ENCODE assay signal across 13 cellular contexts in the genomic region with DNA sequence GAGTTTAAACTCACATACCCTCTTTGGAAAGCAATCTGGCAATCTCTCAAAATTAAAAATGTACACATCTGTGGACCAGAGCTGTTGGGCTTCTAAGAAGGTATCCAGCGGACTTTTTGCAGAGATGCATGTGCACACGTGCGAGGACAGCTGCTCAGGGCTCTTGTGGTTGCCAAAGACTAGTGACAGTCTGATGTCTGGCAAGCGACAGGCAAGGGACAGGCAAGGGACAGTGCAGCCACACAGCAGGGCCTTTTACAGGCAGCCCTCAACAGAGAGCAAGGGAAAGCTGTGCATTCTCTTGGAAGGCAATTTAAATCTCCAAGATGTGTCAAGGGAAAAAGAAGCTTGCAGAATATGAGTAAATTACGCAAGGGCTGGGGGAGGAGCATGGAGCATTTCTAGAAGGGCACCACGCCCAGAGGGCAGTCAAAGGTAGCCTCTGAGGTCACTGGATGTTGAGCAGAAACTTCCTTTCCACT. TPM values are rescaled to one million over a fixed set of nuclear protein-coding genes. Genes with fewer than 3 reads are reported as not detected.
DNase-seq lines count a peak whose midpoint lies in the region; ATAC-seq, FAIRE-seq and TF ChIP-seq lines count a peak whose summit lies in the region.
"Had no signal": no experiment of that assay in that cellular context is flagged by ENCODE, and none has a peak within 500 bp of the region (broad histone marks: within the 10 kb centered on the region; RNA-seq: fewer than 3 reads in every experiment).

No MANE protein-coding gene starts in this region.

- H3K27me3 Mint-ChIP-seq in CD8-positive, alpha-beta memory T cell: peaks cover 7 to 17% of the 10 kb centered on the region in 2 donors
- no peaks in the 10 kb centered on the region for H3K27me3 Mint-ChIP-seq in activated CD8-positive, alpha-beta T cell treated with anti-CD3 and anti-CD28 coated beads for 36 hours

- H3K36me3 Mint-ChIP-seq in CD8-positive, alpha-beta memory T cell: no peaks in the 10 kb centered on the region
- H3K36me3 Mint-ChIP-seq in activated CD8-positive, alpha-beta T cell treated with anti-CD3 and anti-CD28 coated beads for 36 hours (ENCODE audit: low read depth): no peaks in the 10 kb centered on the region
- H3K36me3 Mint-ChIP-seq: activated naive CD4-positive, alpha-beta T cell treated with anti-CD3 and anti-CD28 coated beads, Interleukin-2, amount 10 ng/mL, durations not matched to agents 7 days and 5 days had no signal

- H3K4me2 ChIP-seq in smooth muscle cell: peak overlapping the region; percentile 77

- POLR2A ChIA-PET in CD8-positive, alpha-beta memory T cell (lab: Charles Lee): no interaction called here
- POLR2A ChIA-PET in activated CD8-positive, alpha-beta T cell treated with anti-CD3 and anti-CD28 coated beads for 36 hours (lab: Charles Lee): no interaction called here

- H3K27me3 ChIP-seq in right cardiac atrium (ENCODE audit: control insufficient read depth, insufficient read depth) (no peaks in the 10 kb centered on the region), smooth muscle cell (ENCODE audit: low read depth) (no peaks in the 10 kb centered on the region)
- no peaks in the 10 kb centered on the region for H3K27me3 ChIP-seq in CD8-positive, alpha-beta memory T cell (ENCODE audit: insufficient read depth, low read length, poor library complexity, severe bottlenecking)

- peaks cover 22% of the 10 kb centered on the region for H3F3A ChIP-seq in smooth muscle cell (ENCODE audit: low read depth)

- H2AFZ ChIP-seq in smooth muscle cell (ENCODE audit: low read depth): no peak overlapping the region

- H3K4me3 Mint-ChIP-seq in CD8-positive, alpha-beta memory T cell: peak overlapping the region in 1 of 7 donors; percentile 11
- H3K4me3 Mint-ChIP-seq in activated CD8-positive, alpha-beta T cell treated with anti-CD3 and anti-CD28 coated beads for 36 hours: no peak overlapping the region
- H3K4me3 Mint-ChIP-seq: activated naive CD4-positive, alpha-beta T cell treated with anti-CD3 and anti-CD28 coated beads, Interleukin-2, amount 10 ng/mL, durations not matched to agents 7 days and 5 days had no signal

- H3K27ac Mint-ChIP-seq in CD8-positive, alpha-beta memory T cell: peak overlapping the region in 2 of 8 donors; percentile 32 to 43
- H3K27ac Mint-ChIP-seq in activated CD8-positive, alpha-beta T cell treated with anti-CD3 and anti-CD28 coated beads for 36 hours: no peak overlapping the region
- H3K27ac Mint-ChIP-seq: activated naive CD4-positive, alpha-beta T cell treated with anti-CD3 and anti-CD28 coated beads, Interleukin-2, amount 10 ng/mL, durations not matched to agents 7 days and 5 days had no signal

- no peak overlapping the region for H3K9ac ChIP-seq in smooth muscle cell (ENCODE audit: low read depth)

- FAIRE-seq in H54 (lab: Jason Lieb, UNC): no peak
- FAIRE-seq: TTC549 had no signal

- TF ChIP-seq CTCF in smooth muscle cell (IDR thresholded peaks at IDR 0.05; ENCODE audit: borderline replicate concordance, insufficient read depth, poor library complexity, severe bottlenecking): no peak
- no peak for TF ChIP-seq CTCF in activated CD8-positive, alpha-beta T cell treated with anti-CD3 and anti-CD28 coated beads for 36 hours (IDR thresholded peaks at IDR 0.05)

- peak; percentile 69 for DNase-seq in LHCN-M2 (ENCODE audit: low read depth)
- peak in 2 of 3 donors; percentile 62 to 66 for DNase-seq in right cardiac atrium
- DNase-seq in smooth muscle cell (lab: John Stamatoyannopoulos, UW; ENCODE audit: unreplicated experiment): no peak
- DNase-seq in CD8-positive, alpha-beta memory T cell: no peak
- DNase-seq in H54 (ENCODE audit: insufficient read length, low spot score): no peak
- no peak for DNase-seq in activated CD8-positive, alpha-beta T cell treated with anti-CD3 and anti-CD28 coated beads for 36 hours
- DNase-seq: activated naive CD4-positive, alpha-beta T cell treated with anti-CD3 and anti-CD28 coated beads, Interleukin-2, amount 10 ng/mL, durations not matched to agents 7 days and 5 days; NCI-H748 treated with DMSO at 0.1 percent for 48 hours; stimulated activated CD4-positive, alpha-beta T cell treated with anti-CD3 and anti-CD28 coated beads, Interleukin-4, amount 100 ng/mL, for 24 hours; transverse colon had no signal

- CTCF ChIA-PET in CD8-positive, alpha-beta memory T cell (lab: Charles Lee): interaction anchor here (1.3 kb wide), 2 partner anchors 15 to 28 kb away, joined by 3 read pairs; no protein-coding TSS in a partner anchor
- CTCF ChIA-PET in activated CD8-positive, alpha-beta T cell treated with anti-CD3 and anti-CD28 coated beads for 36 hours (lab: Charles Lee): interaction anchor here (1.0 to 3.6 kb wide), 6 partner anchors 10 to 135 kb away, joined by 3 to 19 read pairs (median 4); a partner anchor contains a TSS

- H3K9me3 Mint-ChIP-seq in CD8-positive, alpha-beta memory T cell: no peaks in the 10 kb centered on the region
- no peaks in the 10 kb centered on the region for H3K9me3 Mint-ChIP-seq in activated CD8-positive, alpha-beta T cell treated with anti-CD3 and anti-CD28 coated beads for 36 hours
- H3K9me3 Mint-ChIP-seq: activated naive CD4-positive, alpha-beta T cell treated with anti-CD3 and anti-CD28 coated beads, Interleukin-2, amount 10 ng/mL, durations not matched to agents 7 days and 5 days had no signal

- H3K9me3 ChIP-seq in right cardiac atrium (ENCODE audit: control insufficient read depth, low read length): no peaks in the 10 kb centered on the region
- no peaks in the 10 kb centered on the region for H3K9me3 ChIP-seq in smooth muscle cell (replicated peaks; ENCODE audit: low read depth)
- H3K9me3 ChIP-seq in CD8-positive, alpha-beta memory T cell (ENCODE audit: low read length): no peaks in the 10 kb centered on the region
- H3K9me3 ChIP-seq: transverse colon had no signal

- peaks cover 99% of the 10 kb centered on the region for H4K20me1 ChIP-seq in smooth muscle cell (ENCODE audit: low read depth)

- ATAC-seq in right cardiac atrium: peak; percentile 40 to 44
- no peak for ATAC-seq in HG02840 (IDR thresholded peaks at IDR 0.05; ENCODE audit: low FRiP score, unreplicated experiment)
- no peak for ATAC-seq in activated CD8-positive, alpha-beta T cell treated with anti-CD3 and anti-CD28 coated beads for 36 hours

- no peak for TF ChIP-seq POLR2A in H54 (IDR thresholded peaks at IDR 0.05; ENCODE audit: low read depth, low read length)

- WGBS in right cardiac atrium: 55% methylated on average over 6 of the region's 6 CpGs
- WGBS in smooth muscle cell (ENCODE audit: low lambda C conversion rate): 32% methylated on average over 6 of the region's 6 CpGs

- intact Hi-C loops in right cardiac atrium (cut with DNase I): no loop called here
- intact Hi-C loops in activated CD8-positive, alpha-beta T cell treated with anti-CD3 and anti-CD28 coated beads for 36 hours (cut with micrococcal nuclease): no loop called here

- no peaks in the 10 kb centered on the region for H3K36me3 ChIP-seq in smooth muscle cell (ENCODE audit: low read depth)
- H3K36me3 ChIP-seq in CD8-positive, alpha-beta memory T cell (ENCODE audit: insufficient read depth, low read length): no peaks in the 10 kb centered on the region
- H3K36me3 ChIP-seq: transverse colon had no signal

- peak overlapping the region; percentile 68 for H3K27ac ChIP-seq in angular gyrus (ENCODE audit: low read depth, low read length)
- H3K27ac ChIP-seq in right cardiac atrium (ENCODE audit: low read length): no peak overlapping the region
- peak overlapping the region; percentile 89 for H3K27ac ChIP-seq in smooth muscle cell (ENCODE audit: low read depth)
- H3K27ac ChIP-seq in CD8-positive, alpha-beta memory T cell (ENCODE audit: low read depth, low read length): no peak overlapping the region
- H3K27ac ChIP-seq: transverse colon had no signal

- H3K4me3 ChIP-seq in right cardiac atrium (ENCODE audit: low read length) (no peak overlapping the region), smooth muscle cell (no peak overlapping the region)
- H3K4me3 ChIP-seq in CD8-positive, alpha-beta memory T cell (ENCODE audit: low read length): no peak overlapping the region
- H3K4me3 ChIP-seq: transverse colon had no signal

- H3K4me1 ChIP-seq in right cardiac atrium (ENCODE audit: control insufficient read depth, insufficient read depth, low read length): no peaks in the 10 kb centered on the region
- H3K4me1 ChIP-seq in smooth muscle cell (ENCODE audit: low read depth): peaks cover 26% of the 10 kb centered on the region
- H3K4me1 ChIP-seq in CD8-positive, alpha-beta memory T cell (ENCODE audit: insufficient read depth, low read length): no peaks in the 10 kb centered on the region

- peaks cover 0 to 7% (median 0%) of the 10 kb centered on the region in 3 donors for H3K4me1 Mint-ChIP-seq in CD8-positive, alpha-beta memory T cell
- no peaks in the 10 kb centered on the region for H3K4me1 Mint-ChIP-seq in activated CD8-positive, alpha-beta T cell treated with anti-CD3 and anti-CD28 coated beads for 36 hours (ENCODE audit: low read depth)
- H3K4me1 Mint-ChIP-seq: activated naive CD4-positive, alpha-beta T cell treated with anti-CD3 and anti-CD28 coated beads, Interleukin-2, amount 10 ng/mL, durations not matched to agents 7 days and 5 days had no signal

- peaks cover 90% of the 10 kb centered on the region for H3K79me2 ChIP-seq in smooth muscle cell (ENCODE audit: low read depth)

RNA-seq across cellular contexts. Expression of a gene that starts 9.2 kb away (rescaled TPM):
- total RNA-seq in LHCN-M2 (2014; rRNA removed) (148 and 189 TPM in 2 replicates), right cardiac atrium (10 to 100 TPM in 1 of 4 donors, 1 to 10 TPM in 3; 2.3 to 25.6 (median 7.0) TPM), smooth muscle cell (137 and 168 TPM in 2 replicates)
- 47.1 TPM for polyA plus RNA-seq in LHCN-M2 (2012)
- polyA plus RNA-seq in right cardiac atrium (5.7 TPM), smooth muscle cell (163 and 243 TPM in 2 replicates)
- total RNA-seq in CD8-positive, alpha-beta memory T cell: 1 to 10 TPM; 1.7 to 1.9 TPM
- polyA plus RNA-seq in CD8-positive, alpha-beta memory T cell: 0.41 TPM
- total RNA-seq in activated CD8-positive, alpha-beta T cell treated with anti-CD3 and anti-CD28 coated beads for 36 hours: not detected

RNA-seq across cellular contexts. Expression of a gene that starts 52.0 kb away (rescaled TPM):
- total RNA-seq in LHCN-M2 (2014; rRNA removed) (26.7 and 33.8 TPM in 2 replicates), right cardiac atrium (10 to 100 TPM; 43.6 to 47.4 (median 46.1) TPM), smooth muscle cell (40.9 and 43.4 TPM in 2 replicates)
- polyA plus RNA-seq in LHCN-M2 (2012): 19.9 TPM
- polyA plus RNA-seq in right cardiac atrium (20.1 TPM), smooth muscle cell (34.8 and 36.0 TPM in 2 replicates)
- total RNA-seq in CD8-positive, alpha-beta memory T cell: 10 to 100 TPM; 44.3 to 46.2 TPM
- polyA plus RNA-seq in CD8-positive, alpha-beta memory T cell: 34.9 TPM
- 10 to 100 TPM; 31.8 to 33.2 TPM for total RNA-seq in activated CD8-positive, alpha-beta T cell treated with anti-CD3 and anti-CD28 coated beads for 36 hours

Comparison
In these comparisons a context has a peak if more than half of its experiments do, and no peak if none do; other contexts are left out.
1. DNase-seq: peak in LHCN-M2 (single experiment) and right cardiac atrium (2 of 3); none in smooth muscle cell (single experiment), CD8-positive, alpha-beta memory T cell (0 of 5), H54 (single experiment) and activated CD8-positive, alpha-beta T cell treated with anti-CD3 and anti-CD28 coated beads for 36 hours (single experiment).
2. H3K27ac ChIP-seq: peak in angular gyrus (single experiment) and smooth muscle cell (single experiment); none in right cardiac atrium (single experiment) and CD8-positive, alpha-beta memory T cell (single experiment).
3. ATAC-seq: peak in right cardiac atrium (2 of 2); none in HG02840 (single experiment) and activated CD8-positive, alpha-beta T cell treated with anti-CD3 and anti-CD28 coated beads for 36 hours (single experiment).